In the genomic region with DNA sequence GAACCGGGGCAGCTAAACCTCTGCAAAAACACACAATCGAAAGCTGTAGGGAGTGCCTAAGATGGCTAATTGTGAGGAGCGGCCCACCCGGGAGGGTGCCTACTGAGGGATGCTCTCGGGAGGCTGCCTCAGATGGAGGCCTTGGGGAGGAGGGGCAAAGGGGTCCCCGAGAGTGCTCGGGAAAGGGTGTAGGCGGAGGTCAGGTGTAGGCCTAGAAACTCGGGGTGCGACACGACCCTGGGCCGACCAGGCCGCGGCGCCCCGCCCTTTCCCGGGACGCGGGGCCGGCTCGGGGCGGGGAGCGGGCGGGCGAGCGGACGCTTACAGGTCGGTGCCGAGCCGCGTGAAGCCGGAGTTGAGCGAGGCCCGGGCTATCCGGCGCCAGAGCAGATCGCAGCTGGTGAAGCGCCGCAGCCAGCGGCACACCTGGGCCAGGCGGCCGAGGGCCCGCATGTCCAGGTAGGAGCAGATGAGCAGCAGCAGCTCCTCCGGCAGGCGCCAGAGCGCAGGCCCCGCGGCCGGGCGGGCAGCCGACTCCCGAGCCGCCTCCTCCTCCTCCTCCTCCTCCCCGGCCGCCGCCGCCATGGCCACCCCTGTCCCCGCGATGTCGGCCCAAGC, we compare ENCODE assay signal across 8 cellular contexts. TPM values are rescaled to one million over a fixed set of nuclear protein-coding genes. Genes with fewer than 3 reads are reported as not detected.
DNase-seq lines count a peak whose midpoint lies in the region; TF ChIP-seq lines count a peak whose summit lies in the region.

No MANE protein-coding gene starts in this region.

- no peaks in the 10 kb centered on the region for H3K9me3 ChIP-seq in ectodermal cell (ENCODE audit: control insufficient read depth, low read length)

- peak overlapping the region; percentile 64 for H3K27ac ChIP-seq in ectodermal cell (ENCODE audit: insufficient read depth, low read depth, low read length, poor library complexity, severe bottlenecking)

- H3K4me3 ChIP-seq in HFF-Myc (replicated peaks; ENCODE audit: low read depth, low read length) (peak overlapping the region; percentile 69), ectodermal cell (ENCODE audit: insufficient read depth, low read depth, low read length) (peak overlapping the region; percentile 67)

- TF ChIP-seq CTCF in HFF-Myc (IDR thresholded peaks at IDR 0.05; ENCODE audit: low read depth, low read length, missing control alignments) = no peak

- H3K4me1 ChIP-seq in ectodermal cell (ENCODE audit: control insufficient read depth, insufficient read depth, low read length) = peaks cover 5% of the 10 kb centered on the region

- WGBS in ectodermal cell, 2 experiments = 0% methylated on average over 60 of the region's 60 CpGs

- DNase-seq in DMS 273 (lab: John Stamatoyannopoulos, UW; ENCODE audit: unreplicated experiment) (peak; percentile 72), DMS 273 treated with DMSO at 0.1 percent for 48 hours (lab: John Stamatoyannopoulos, UW) (no peak), HFF-Myc (ENCODE audit: extremely low read depth, low read depth) (no peak), NCI-H128 (lab: John Stamatoyannopoulos, UW; ENCODE audit: unreplicated experiment) (peak; percentile 26), lung microvascular endothelial cell (ENCODE audit: low read depth in 2 of 2) (peak; percentile 56 to 60)
- DNase-seq in activated CD4-positive, alpha-beta T cell treated with anti-CD3 and anti-CD28 coated beads, Interleukin-2, amount 50 U/mL, for 4 hours = peak; percentile 51 to 54
- peak; percentile 35 for DNase-seq in stimulated activated CD8-positive, alpha-beta memory T cell treated with anti-CD3 and anti-CD28 coated beads, Interleukin-12 subunit alpha, Interleukin-12 subunit beta, amount 100 ng/mL, for 1 hour (ENCODE audit: low read depth)

- no peaks in the 10 kb centered on the region for H3K36me3 ChIP-seq in ectodermal cell (ENCODE audit: control insufficient read depth, insufficient read depth, low read length)

- no peaks in the 10 kb centered on the region for H3K27me3 ChIP-seq in ectodermal cell (ENCODE audit: control insufficient read depth, insufficient read depth, low read length, poor library complexity, severe bottlenecking)

RNA-seq across cellular contexts. Expression of gene FBXW4, which starts 0.8 kb away (rescaled TPM):
- 23.7 TPM for polyA plus RNA-seq in ectodermal cell (2013, experiment 1 of 4)
- polyA plus RNA-seq in ectodermal cell (2013, experiment 2 of 4) = 28.3 TPM
- 20.6 TPM for polyA plus RNA-seq in ectodermal cell (2013, experiment 3 of 4)
- polyA plus RNA-seq in ectodermal cell (2013, experiment 4 of 4) = 22.1 TPM
- 22.0 and 29.4 TPM in 2 replicates for total RNA-seq in lung microvascular endothelial cell

Comparison
In these comparisons a context has a peak if more than half of its experiments do, and no peak if none do; other contexts are left out.
1. DNase-seq: peak in DMS 273 (single experiment), NCI-H128 (single experiment), activated CD4-positive, alpha-beta T cell treated with anti-CD3 and anti-CD28 coated beads, Interleukin-2, amount 50 U/mL, for 4 hours (2 of 2), lung microvascular endothelial cell (2 of 2) and stimulated activated CD8-positive, alpha-beta memory T cell treated with anti-CD3 and anti-CD28 coated beads, Interleukin-12 subunit alpha, Interleukin-12 subunit beta, amount 100 ng/mL, for 1 hour (single experiment); none in DMS 273 treated with DMSO at 0.1 percent for 48 hours (single experiment) and HFF-Myc (single experiment).